14 cellular contexts compared by ENCODE assay signal in genomic region chr7:107951896-107952295, GRCh38. TPM values are rescaled to one million over a fixed set of nuclear protein-coding genes. Genes with fewer than 3 reads are reported as not detected.
A peak's percentile ranks its signal among the peaks of the same experiment; 100 is the strongest.
DNase-seq lines count a peak whose midpoint lies in the region; ATAC-seq and TF ChIP-seq lines count a peak whose summit lies in the region.
"Had no signal": no experiment of that assay in that cellular context is flagged by ENCODE, and none has a peak within 500 bp of the region (broad histone marks: within the 10 kb centered on the region; RNA-seq: fewer than 3 reads in every experiment).

No MANE protein-coding gene starts in this region.

- in situ Hi-C loops in brain microvascular endothelial cell (cut with HindIII; ENCODE audit: low pct_ligation_motif_present, low sequenced_read_pairs), result no loop called here

- H3K9me3 ChIP-seq in lower lobe of right lung (no peaks in the 10 kb centered on the region), thyroid gland (no peaks in the 10 kb centered on the region)

- DNase-seq in M059J (ENCODE audit: low read depth), result peak; percentile 36
- DNase-seq in brain microvascular endothelial cell, result no peak
- no peak for DNase-seq in lower lobe of right lung
- peak; percentile 45 to 58 for DNase-seq in thyroid gland
- no peak for DNase-seq in activated CD4-positive, alpha-beta T cell treated with anti-CD3 and anti-CD28 coated beads, Interleukin-2, amount 50 U/mL, for 48 hours
- DNase-seq in T1000 (lab: John Stamatoyannopoulos, UW), result no peak
- no peak for DNase-seq in GM10248 (ENCODE audit: extremely low spot score)
- DNase-seq: activated B cell treated with CpG ODN at 0.5 μM for 24 hours; activated gamma-delta T cell; NCI-H187 treated with DMSO at 0.1 percent for 48 hours; stimulated activated naive CD8-positive, alpha-beta T cell treated with anti-CD3 and anti-CD28 coated beads, Interleukin-15, amount 100 ng/mL, for 72 hours had no signal

- intact Hi-C loops in lower lobe of right lung (cut with DNase I), result no loop called here
- intact Hi-C loops in thyroid gland (cut with DNase I), result no loop called here

- H3K27ac ChIP-seq in brain microvascular endothelial cell (peak overlapping the region; percentile 38), lower lobe of right lung (peak overlapping the region; percentile 16), thyroid gland (peak overlapping the region; percentile 1 to 85 (median 43))

- ATAC-seq in lower lobe of right lung, result peak; percentile 15 to 22
- no peak for ATAC-seq in HG03469 (IDR thresholded peaks at IDR 0.05; ENCODE audit: unreplicated experiment)
- ATAC-seq: GM12878; HCT116; stimulated activated naive CD8-positive, alpha-beta T cell treated with anti-CD3 and anti-CD28 coated beads, Interleukin-15, amount 100 ng/mL, for 72 hours had no signal

- peaks cover 87% of the 10 kb centered on the region for H3K36me3 ChIP-seq in brain microvascular endothelial cell (replicated peaks)
- peaks cover 71% of the 10 kb centered on the region for H3K36me3 ChIP-seq in lower lobe of right lung
- peaks cover 0 to 42% of the 10 kb centered on the region in 2 donors for H3K36me3 ChIP-seq in thyroid gland

- H3K27me3 ChIP-seq in brain microvascular endothelial cell (replicated peaks) (no peaks in the 10 kb centered on the region), lower lobe of right lung (ENCODE audit: low read depth) (no peaks in the 10 kb centered on the region), thyroid gland (no peaks in the 10 kb centered on the region)

- no peak overlapping the region for H3K4me3 ChIP-seq in brain microvascular endothelial cell (ENCODE audit: low read depth, low read length)
- no peak overlapping the region for H3K4me3 ChIP-seq in lower lobe of right lung
- no peak overlapping the region for H3K4me3 ChIP-seq in thyroid gland (replicated peaks in 1 of 3)
- H3K4me3 ChIP-seq: GM12878 had no signal

- no peak for TF ChIP-seq POLR2A in thyroid gland (IDR thresholded peaks at IDR 0.05)

- POLR2A ChIA-PET in GM10248 (lab: Yijun Ruan, JAX), result no interaction called here

- WGBS in thyroid gland, 2 donors, result 67 to 75% methylated on average over 7 to 9 of the region's 9 CpGs

- CTCF ChIA-PET in GM10248 (lab: Yijun Ruan, JAX), result no interaction called here

- TF ChIP-seq CTCF in brain microvascular endothelial cell (IDR thresholded peaks at IDR 0.05; ENCODE audit: low read depth, low read length, missing control alignments) (no peak), lower lobe of right lung (IDR thresholded peaks at IDR 0.05) (no peak), thyroid gland (IDR thresholded peaks at IDR 0.05) (no peak), GM10248 (IDR thresholded peaks at IDR 0.05; ENCODE audit: control extremely low read depth, extremely low read depth, low read depth, missing control alignments) (no peak)

- H3K4me1 ChIP-seq in lower lobe of right lung (peaks cover 32% of the 10 kb centered on the region), thyroid gland (peaks cover 20 to 30% of the 10 kb centered on the region in 2 donors)

RNA-seq across cellular contexts. Expression of gene LAMB1, which starts 51.1 kb away (rescaled TPM):
- total RNA-seq in M059J (2014; rRNA removed; shearing (Covaris generic)), result 112 and 225 TPM in 2 replicates
- 104 TPM for total RNA-seq in lower lobe of right lung
- 100 to 1,000 TPM; 103 to 112 (median 106) TPM for total RNA-seq in thyroid gland
- total RNA-seq: activated B cell treated with CpG ODN at 0.5 μM for 24 hours had no signal

Comparison
In these comparisons a context has a peak if more than half of its experiments do, and no peak if none do; other contexts are left out.
1. DNase-seq: peak in M059J (single experiment) and thyroid gland (2 of 2); none in brain microvascular endothelial cell (single experiment), lower lobe of right lung (single experiment), activated CD4-positive, alpha-beta T cell treated with anti-CD3 and anti-CD28 coated beads, Interleukin-2, amount 50 U/mL, for 48 hours (0 of 2), T1000 (single experiment) and GM10248 (single experiment).
2. Peak in every context shown above with its lines, with median percentiles within 50 percentile points of each other: H3K27ac ChIP-seq.